Comparison of ENCODE assay signal across 15 cellular contexts in the genomic region with DNA sequence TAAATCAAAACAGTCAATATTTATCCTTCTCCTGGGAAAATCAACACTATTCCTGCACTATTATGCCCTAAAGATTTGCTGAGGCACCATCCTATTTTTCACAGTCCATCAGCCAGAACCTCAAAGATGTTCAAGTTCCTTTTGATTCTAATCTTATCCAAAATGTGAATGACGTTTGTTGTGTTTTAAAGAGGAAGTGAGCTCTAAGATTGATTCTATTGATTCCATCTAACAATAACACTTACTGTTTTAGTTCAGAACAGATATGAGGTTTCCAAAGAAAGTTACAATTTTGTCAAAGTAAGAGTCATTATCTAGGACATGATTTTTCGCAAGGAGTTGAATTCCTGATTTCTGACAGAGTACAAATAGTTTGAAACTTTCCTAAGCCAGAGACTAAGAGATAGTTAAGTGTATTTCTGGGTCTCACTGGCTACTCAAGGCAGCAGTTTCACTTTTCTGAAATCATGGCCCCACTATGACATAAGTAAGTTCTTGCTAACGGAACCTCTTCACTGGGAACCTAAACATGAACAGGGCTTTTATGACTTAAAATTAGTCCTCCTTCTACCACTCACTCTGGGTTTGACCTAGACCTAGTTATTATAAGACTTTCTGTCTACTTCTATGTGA.
"Had no signal": no experiment of that assay in that cellular context is flagged by ENCODE, and none has a peak within 500 bp of the region (broad histone marks: within the 10 kb centered on the region; RNA-seq: fewer than 3 reads in every experiment).

No MANE protein-coding gene starts in this region.

- ATAC-seq: activated CD8-positive, alpha-beta T cell treated with anti-CD3 and anti-CD28 coated beads, Interleukin-2, amount 10 ng/mL, durations not matched to agents 7 days and 5 days; naive thymus-derived CD8-positive, alpha-beta T cell; right cardiac atrium; stimulated activated memory B cell treated with anti-CD40 and anti-IgM and Interleukin-4, amounts not matched to agents 10 μg/mL and 1 μg/mL and 100 μg/mL, for 72 hours; WTC11 had no signal

- H3K4me3 ChIP-seq: ascending aorta, coronary artery, spleen, upper lobe of left lung had no signal

- DNase-seq: activated CD4-positive, alpha-beta T cell treated with anti-CD3 and anti-CD28 coated beads for 48 hours; activated CD8-positive, alpha-beta memory T cell treated with anti-CD3 and anti-CD28 coated beads, Interleukin-2, amount 50 U/mL, for 48 hours; activated CD8-positive, alpha-beta T cell treated with anti-CD3 and anti-CD28 coated beads, Interleukin-2, amount 10 ng/mL, durations not matched to agents 7 days and 5 days; effector memory CD4-positive, alpha-beta T cell; naive thymus-derived CD8-positive, alpha-beta T cell; right cardiac atrium; spleen; stimulated activated CD4-positive, alpha-beta T cell treated with anti-CD3 and anti-CD28 coated beads, Interleukin-1b, Interleukin-23, amount 100 ng/mL, for 48 hours; substantia nigra; upper lobe of left lung had no signal

- H3K9me3 ChIP-seq: ascending aorta, neutrophil, spleen, upper lobe of left lung had no signal

- H3K4me1 ChIP-seq: ascending aorta, spleen, upper lobe of left lung had no signal

- H3K36me3 ChIP-seq: ascending aorta, neutrophil, spleen, upper lobe of left lung had no signal

- H3K27ac ChIP-seq: ascending aorta, coronary artery, neutrophil, spleen, upper lobe of left lung had no signal

- H3K27me3 ChIP-seq: ascending aorta, neutrophil, spleen, upper lobe of left lung had no signal
